In genomic region chr12:60148109-60148508, GRCh38 we compare ENCODE assay signal across 15 cellular contexts.
A peak's percentile ranks its signal among the peaks of the same experiment; 100 is the strongest.
DNase-seq lines count a peak whose midpoint lies in the region; ATAC-seq and TF ChIP-seq lines count a peak whose summit lies in the region.
"Had no signal": no experiment of that assay in that cellular context is flagged by ENCODE, and none has a peak within 500 bp of the region (broad histone marks: within the 10 kb centered on the region; RNA-seq: fewer than 3 reads in every experiment).

No MANE protein-coding gene starts in this region.

- H3K27me3 ChIP-seq in mammary epithelial cell (ENCODE audit: insufficient read depth, low read length), result no peaks in the 10 kb centered on the region
- H3K27me3 ChIP-seq in BE2C, result no peaks in the 10 kb centered on the region

- no peaks in the 10 kb centered on the region for H3K79me2 ChIP-seq in mammary epithelial cell (ENCODE audit: insufficient read depth, low read length)

- H3K9me3 ChIP-seq in mammary epithelial cell (replicated peaks; ENCODE audit: insufficient read depth, low read length) (no peaks in the 10 kb centered on the region), BE2C (no peaks in the 10 kb centered on the region)

- dilution Hi-C loops in mammary epithelial cell (cut with HindIII; ENCODE audit: low sequenced_read_pairs), result no loop called here

- WGBS in mammary epithelial cell (ENCODE audit: low coverage, missing lambda C conversion rate), result 80% methylated on average over 2 of the region's 2 CpGs

- intact Hi-C loops in mammary epithelial cell (cut with micrococcal nuclease) (loop anchor here (1.0 kb wide), 1 partner anchor 175 kb away; no protein-coding TSS in a partner anchor), posterior cingulate gyrus (cut with DNase I) (no loop called here)

- BruUV-seq in mammary epithelial cell (replicated peaks; lab: Mats Ljungman, UMichigan), result no TSS peak

- CTCF ChIA-PET in AG04449 (lab: Yijun Ruan, JAX), result interaction anchor here (1.1 kb wide), 1 partner anchor 174 kb away, joined by 3 read pairs; no protein-coding TSS in a partner anchor
- CTCF ChIA-PET in mammary epithelial cell (lab: Charles Lee; ENCODE audit: low non-redundant PET), result no interaction called here

- in situ Hi-C loops in mammary epithelial cell (cut with MboI; ENCODE audit: low sequenced_read_pairs in 2 of 2), result no loop called here

- H3K27ac ChIP-seq in mammary epithelial cell (ENCODE audit: insufficient read depth, low read depth, low read length), result peak overlapping the region; percentile 86

- ATAC-seq in GM21381 (IDR thresholded peaks at IDR 0.05; ENCODE audit: unreplicated experiment) (no peak), GM21367 (IDR thresholded peaks at IDR 0.05; ENCODE audit: unreplicated experiment) (no peak)
- ATAC-seq: natural killer cell had no signal

- POLR2A ChIA-PET in AG04449 (lab: Yijun Ruan, JAX), result interaction anchor here (0.5 to 1.4 kb wide), 2 partner anchors 553 to 712 kb away, joined by 3 to 4 read pairs; partner anchors contain the start of gene SLC16A7

- H3K4me1 ChIP-seq in mammary epithelial cell (ENCODE audit: insufficient read depth, low read length), result peaks cover 26% of the 10 kb centered on the region
- no peaks in the 10 kb centered on the region for H3K4me1 ChIP-seq in BE2C

- H4K20me1 ChIP-seq in mammary epithelial cell (ENCODE audit: insufficient read depth, low read length), result no peaks in the 10 kb centered on the region

- H3K4me3 ChIP-seq in AG04449 (ENCODE audit: low read depth, low read length) (no peak overlapping the region), mammary epithelial cell (replicated peaks in 1 of 3; ENCODE audit: insufficient read depth in 1 of 3, low read depth in 2 of 3, low read length in 3 of 3) (no peak overlapping the region), BE2C (ENCODE audit: low read depth, low read length) (no peak overlapping the region)

- no peak overlapping the region for H3K9ac ChIP-seq in mammary epithelial cell (ENCODE audit: insufficient read depth, low read length)

- no peaks in the 10 kb centered on the region for H3K36me3 ChIP-seq in mammary epithelial cell (ENCODE audit: insufficient read depth, low read length)
- H3K36me3 ChIP-seq in BE2C, result no peaks in the 10 kb centered on the region

- peak overlapping the region; percentile 20 for H3K4me2 ChIP-seq in mammary epithelial cell (ENCODE audit: insufficient read depth, low read depth, low read length)

- DNase-seq in AG04449 (ENCODE audit: low read depth, low spot score) (peak; percentile 76), HT1080 (ENCODE audit: low read depth) (peak; percentile 67), mammary epithelial cell (peak; percentile 80), kidney glomerular epithelial cell (lab: John Stamatoyannopoulos, UW) (peak; percentile 73), BE2C (no peak), posterior cingulate gyrus (no peak)
- DNase-seq: activated CD4-positive, alpha-beta T cell treated with anti-CD3 and anti-CD28 coated beads, Interleukin-2, amount 50 U/mL, for 1 hour; activated naive CD4-positive, alpha-beta T cell; C1 segment of cervical spinal cord; effector CD8-positive, alpha-beta T cell; natural killer cell; NCI-H1048; NCI-H748 treated with DMSO at 0.1 percent for 48 hours had no signal

- TF ChIP-seq CTCF in AG04449 (IDR thresholded peaks at IDR 0.05; ENCODE audit: insufficient read depth, low read length, missing control alignments) (no peak), mammary epithelial cell (conservative IDR thresholded peaks at IDR 0.05 in 1 of 2, IDR thresholded peaks at IDR 0.05 in 1 of 2; ENCODE audit: extremely low read depth in 1 of 2, insufficient read depth in 1 of 2, low read depth in 1 of 2, low read length in 2 of 2) (no peak), BE2C (IDR thresholded peaks at IDR 0.05; ENCODE audit: low read depth, low read length) (no peak)

- H2AFZ ChIP-seq in mammary epithelial cell (ENCODE audit: low read depth, low read length), result peak overlapping the region; percentile 84

Comparison
In these comparisons a context has a peak if more than half of its experiments do, and no peak if none do; other contexts are left out.
1. DNase-seq: peak in AG04449 (single experiment), HT1080 (single experiment), mammary epithelial cell (single experiment) and kidney glomerular epithelial cell (single experiment); none in BE2C (single experiment) and posterior cingulate gyrus (0 of 10).